ENCODE assay signal across 1 cellular context in genomic region chr9:36486933-36487481, GRCh38.
TF ChIP-seq lines count a peak whose summit lies in the region.

No MANE protein-coding gene starts in this region.

TF ChIP-seq in HepG2, 621 proteins besides CTCF, POLR2A, EP300 and RAD21 (continued from another document and continues in another):
- no peak for TF ChIP-seq IRF1 (CRISPR knock-in tag; IDR thresholded peaks at IDR 0.05; ENCODE audit: low read depth)
- no peak for TF ChIP-seq NR3C1 (CRISPR knock-in tag; IDR thresholded peaks at IDR 0.05)
- TF ChIP-seq DNMT1 (CRISPR knock-in tag; IDR thresholded peaks at IDR 0.05) = no peak
- no peak for TF ChIP-seq SIX1 (CRISPR knock-in tag; IDR thresholded peaks at IDR 0.05; ENCODE audit: borderline replicate concordance)
- no peak for TF ChIP-seq ZFP37 (CRISPR knock-in tag; IDR thresholded peaks at IDR 0.05; ENCODE audit: borderline replicate concordance)
- TF ChIP-seq ZSCAN22 (CRISPR knock-in tag; IDR thresholded peaks at IDR 0.05) = no peak
- no peak for TF ChIP-seq ERF (CRISPR knock-in tag; IDR thresholded peaks at IDR 0.05)
- no peak for TF ChIP-seq ZNF513 (CRISPR knock-in tag; conservative IDR thresholded peaks at IDR 0.05)
- TF ChIP-seq, protein P1, sequence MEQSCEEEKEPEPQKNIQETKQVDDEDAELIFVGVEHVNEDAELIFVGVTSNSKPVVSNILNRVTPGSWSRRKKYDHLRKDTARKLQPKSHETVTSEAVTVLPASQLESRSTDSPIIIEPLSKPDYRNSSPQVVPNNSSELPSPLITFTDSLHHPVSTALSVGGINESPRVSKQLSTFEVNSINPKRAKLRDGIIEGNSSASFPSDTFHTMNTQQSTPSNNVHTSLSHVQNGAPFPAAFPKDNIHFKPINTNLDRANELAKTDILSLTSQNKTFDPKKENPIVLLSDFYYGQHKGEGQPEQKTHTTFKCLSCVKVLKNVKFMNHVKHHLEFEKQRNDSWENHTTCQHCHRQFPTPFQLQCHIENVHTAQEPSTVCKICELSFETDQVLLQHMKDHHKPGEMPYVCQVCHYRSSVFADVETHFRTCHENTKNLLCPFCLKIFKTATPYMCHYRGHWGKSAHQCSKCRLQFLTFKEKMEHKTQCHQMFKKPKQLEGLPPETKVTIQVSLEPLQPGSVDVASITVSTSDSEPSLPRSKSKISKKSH (CRISPR knock-in tag; IDR thresholded peaks at IDR 0.05; ENCODE audit: borderline replicate concordance) = no peak
- TF ChIP-seq ZNF136 (CRISPR knock-in tag; IDR thresholded peaks at IDR 0.05; ENCODE audit: low read depth) = no peak
- TF ChIP-seq RFXANK (CRISPR knock-in tag; IDR thresholded peaks at IDR 0.05) = no peak
- peak; percentile 42; the same call in 1 of the 2 replicates for TF ChIP-seq GABPB1 (CRISPR knock-in tag; IDR thresholded peaks at IDR 0.05)
- TF ChIP-seq, protein P2, sequence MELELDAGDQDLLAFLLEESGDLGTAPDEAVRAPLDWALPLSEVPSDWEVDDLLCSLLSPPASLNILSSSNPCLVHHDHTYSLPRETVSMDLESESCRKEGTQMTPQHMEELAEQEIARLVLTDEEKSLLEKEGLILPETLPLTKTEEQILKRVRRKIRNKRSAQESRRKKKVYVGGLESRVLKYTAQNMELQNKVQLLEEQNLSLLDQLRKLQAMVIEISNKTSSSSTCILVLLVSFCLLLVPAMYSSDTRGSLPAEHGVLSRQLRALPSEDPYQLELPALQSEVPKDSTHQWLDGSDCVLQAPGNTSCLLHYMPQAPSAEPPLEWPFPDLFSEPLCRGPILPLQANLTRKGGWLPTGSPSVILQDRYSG (CRISPR knock-in tag; IDR thresholded peaks at IDR 0.05) = no peak
- TF ChIP-seq RORA (CRISPR knock-in tag; IDR thresholded peaks at IDR 0.05) = no peak
- TF ChIP-seq, protein P3, sequence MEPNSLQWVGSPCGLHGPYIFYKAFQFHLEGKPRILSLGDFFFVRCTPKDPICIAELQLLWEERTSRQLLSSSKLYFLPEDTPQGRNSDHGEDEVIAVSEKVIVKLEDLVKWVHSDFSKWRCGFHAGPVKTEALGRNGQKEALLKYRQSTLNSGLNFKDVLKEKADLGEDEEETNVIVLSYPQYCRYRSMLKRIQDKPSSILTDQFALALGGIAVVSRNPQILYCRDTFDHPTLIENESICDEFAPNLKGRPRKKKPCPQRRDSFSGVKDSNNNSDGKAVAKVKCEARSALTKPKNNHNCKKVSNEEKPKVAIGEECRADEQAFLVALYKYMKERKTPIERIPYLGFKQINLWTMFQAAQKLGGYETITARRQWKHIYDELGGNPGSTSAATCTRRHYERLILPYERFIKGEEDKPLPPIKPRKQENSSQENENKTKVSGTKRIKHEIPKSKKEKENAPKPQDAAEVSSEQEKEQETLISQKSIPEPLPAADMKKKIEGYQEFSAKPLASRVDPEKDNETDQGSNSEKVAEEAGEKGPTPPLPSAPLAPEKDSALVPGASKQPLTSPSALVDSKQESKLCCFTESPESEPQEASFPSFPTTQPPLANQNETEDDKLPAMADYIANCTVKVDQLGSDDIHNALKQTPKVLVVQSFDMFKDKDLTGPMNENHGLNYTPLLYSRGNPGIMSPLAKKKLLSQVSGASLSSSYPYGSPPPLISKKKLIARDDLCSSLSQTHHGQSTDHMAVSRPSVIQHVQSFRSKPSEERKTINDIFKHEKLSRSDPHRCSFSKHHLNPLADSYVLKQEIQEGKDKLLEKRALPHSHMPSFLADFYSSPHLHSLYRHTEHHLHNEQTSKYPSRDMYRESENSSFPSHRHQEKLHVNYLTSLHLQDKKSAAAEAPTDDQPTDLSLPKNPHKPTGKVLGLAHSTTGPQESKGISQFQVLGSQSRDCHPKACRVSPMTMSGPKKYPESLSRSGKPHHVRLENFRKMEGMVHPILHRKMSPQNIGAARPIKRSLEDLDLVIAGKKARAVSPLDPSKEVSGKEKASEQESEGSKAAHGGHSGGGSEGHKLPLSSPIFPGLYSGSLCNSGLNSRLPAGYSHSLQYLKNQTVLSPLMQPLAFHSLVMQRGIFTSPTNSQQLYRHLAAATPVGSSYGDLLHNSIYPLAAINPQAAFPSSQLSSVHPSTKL (CRISPR knock-in tag; IDR thresholded peaks at IDR 0.05) = 0 out of 2 replicates have a peak, but pooled peaks have one; percentile 10
- TF ChIP-seq FOXP1 (IDR thresholded peaks at IDR 0.05) = no peak
- no peak for TF ChIP-seq FOXP1 (CRISPR knock-in tag; IDR thresholded peaks at IDR 0.05)
- no peak for TF ChIP-seq ZNF138 (CRISPR knock-in tag; IDR thresholded peaks at IDR 0.05; ENCODE audit: low read depth)
- no peak for TF ChIP-seq ZNF7 (CRISPR knock-in tag; IDR thresholded peaks at IDR 0.05)
- TF ChIP-seq EED (CRISPR knock-in tag; IDR thresholded peaks at IDR 0.05) = no peak
- TF ChIP-seq TRIM24 (CRISPR knock-in tag; IDR thresholded peaks at IDR 0.05) = no peak
- TF ChIP-seq TEF (CRISPR knock-in tag; IDR thresholded peaks at IDR 0.05) = no peak
- TF ChIP-seq RAD51 (IDR thresholded peaks at IDR 0.05; ENCODE audit: borderline replicate concordance) = no peak
- no peak for TF ChIP-seq TBX3 (IDR thresholded peaks at IDR 0.05; ENCODE audit: borderline replicate concordance)
- TF ChIP-seq ZNF605 (CRISPR knock-in tag; IDR thresholded peaks at IDR 0.05) = peak; percentile 14; the same call in 1 of the 2 replicates
- peak; percentile 51 for TF ChIP-seq AGO2 (optimal IDR thresholded peaks at IDR 0.05; ENCODE audit: low read depth, low read length)
- no peak for TF ChIP-seq JUNB (CRISPR knock-in tag; IDR thresholded peaks at IDR 0.05; ENCODE audit: borderline replicate concordance)
- TF ChIP-seq ZNF580 (CRISPR knock-in tag; IDR thresholded peaks at IDR 0.05; ENCODE audit: borderline replicate concordance, low read depth) = no peak
- TF ChIP-seq ZNF329 (CRISPR knock-in tag; IDR thresholded peaks at IDR 0.05; ENCODE audit: low read depth) = no peak
- TF ChIP-seq ZNF724P (CRISPR knock-in tag; IDR thresholded peaks at IDR 0.05; ENCODE audit: borderline replicate concordance) = 0 out of 2 replicates have a peak, but pooled peaks have one; percentile 3
- no peak for TF ChIP-seq ZHX1 (CRISPR knock-in tag; IDR thresholded peaks at IDR 0.05; ENCODE audit: low read depth)
- TF ChIP-seq SMC3 (IDR thresholded peaks at IDR 0.05; ENCODE audit: low read length) = no peak
- peak; percentile 14; the same call in 1 of the 2 replicates for TF ChIP-seq ZNF788 (CRISPR knock-in tag; IDR thresholded peaks at IDR 0.05; ENCODE audit: borderline replicate concordance)
- no peak for TF ChIP-seq FOXK1 (CRISPR knock-in tag; IDR thresholded peaks at IDR 0.05; ENCODE audit: borderline replicate concordance, low read depth)
- TF ChIP-seq ZBTB39 (CRISPR knock-in tag; IDR thresholded peaks at IDR 0.05) = no peak
- TF ChIP-seq ZNF34 (CRISPR knock-in tag; IDR thresholded peaks at IDR 0.05; ENCODE audit: borderline replicate concordance) = no peak
- TF ChIP-seq ATAD3A (CRISPR knock-in tag; IDR thresholded peaks at IDR 0.05) = no peak
- no peak for TF ChIP-seq ZNF530 (CRISPR knock-in tag; IDR thresholded peaks at IDR 0.05; ENCODE audit: low read depth)
- no peak for TF ChIP-seq ISL2 (CRISPR knock-in tag; IDR thresholded peaks at IDR 0.05)
- TF ChIP-seq YEATS2 (CRISPR knock-in tag; IDR thresholded peaks at IDR 0.05; ENCODE audit: borderline replicate concordance) = no peak
- peak; percentile 32; the same call in 1 of the 2 replicates for TF ChIP-seq PITX1 (CRISPR knock-in tag; IDR thresholded peaks at IDR 0.05)
- no peak for TF ChIP-seq ZNF775 (CRISPR knock-in tag; IDR thresholded peaks at IDR 0.05; ENCODE audit: borderline replicate concordance)
- TF ChIP-seq, protein P4, sequence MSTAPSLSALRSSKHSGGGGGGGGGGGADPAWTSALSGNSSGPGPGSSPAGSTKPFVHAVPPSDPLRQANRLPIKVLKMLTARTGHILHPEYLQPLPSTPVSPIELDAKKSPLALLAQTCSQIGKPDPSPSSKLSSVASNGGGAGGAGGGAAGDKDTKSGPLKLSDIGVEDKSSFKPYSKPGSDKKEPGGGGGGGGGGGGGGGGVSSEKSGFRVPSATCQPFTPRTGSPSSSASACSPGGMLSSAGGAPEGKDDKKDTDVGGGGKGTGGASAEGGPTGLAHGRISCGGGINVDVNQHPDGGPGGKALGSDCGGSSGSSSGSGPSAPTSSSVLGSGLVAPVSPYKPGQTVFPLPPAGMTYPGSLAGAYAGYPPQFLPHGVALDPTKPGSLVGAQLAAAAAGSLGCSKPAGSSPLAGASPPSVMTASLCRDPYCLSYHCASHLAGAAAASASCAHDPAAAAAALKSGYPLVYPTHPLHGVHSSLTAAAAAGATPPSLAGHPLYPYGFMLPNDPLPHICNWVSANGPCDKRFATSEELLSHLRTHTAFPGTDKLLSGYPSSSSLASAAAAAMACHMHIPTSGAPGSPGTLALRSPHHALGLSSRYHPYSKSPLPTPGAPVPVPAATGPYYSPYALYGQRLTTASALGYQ (CRISPR knock-in tag; IDR thresholded peaks at IDR 0.05) = no peak
- no peak for TF ChIP-seq ARHGAP35 (CRISPR knock-in tag; IDR thresholded peaks at IDR 0.05; ENCODE audit: borderline replicate concordance)
- TF ChIP-seq ZBTB7A (CRISPR knock-in tag; IDR thresholded peaks at IDR 0.05) = no peak
- TF ChIP-seq ZUFSP (CRISPR knock-in tag; IDR thresholded peaks at IDR 0.05; ENCODE audit: borderline replicate concordance) = no peak
